In the genomic region with DNA sequence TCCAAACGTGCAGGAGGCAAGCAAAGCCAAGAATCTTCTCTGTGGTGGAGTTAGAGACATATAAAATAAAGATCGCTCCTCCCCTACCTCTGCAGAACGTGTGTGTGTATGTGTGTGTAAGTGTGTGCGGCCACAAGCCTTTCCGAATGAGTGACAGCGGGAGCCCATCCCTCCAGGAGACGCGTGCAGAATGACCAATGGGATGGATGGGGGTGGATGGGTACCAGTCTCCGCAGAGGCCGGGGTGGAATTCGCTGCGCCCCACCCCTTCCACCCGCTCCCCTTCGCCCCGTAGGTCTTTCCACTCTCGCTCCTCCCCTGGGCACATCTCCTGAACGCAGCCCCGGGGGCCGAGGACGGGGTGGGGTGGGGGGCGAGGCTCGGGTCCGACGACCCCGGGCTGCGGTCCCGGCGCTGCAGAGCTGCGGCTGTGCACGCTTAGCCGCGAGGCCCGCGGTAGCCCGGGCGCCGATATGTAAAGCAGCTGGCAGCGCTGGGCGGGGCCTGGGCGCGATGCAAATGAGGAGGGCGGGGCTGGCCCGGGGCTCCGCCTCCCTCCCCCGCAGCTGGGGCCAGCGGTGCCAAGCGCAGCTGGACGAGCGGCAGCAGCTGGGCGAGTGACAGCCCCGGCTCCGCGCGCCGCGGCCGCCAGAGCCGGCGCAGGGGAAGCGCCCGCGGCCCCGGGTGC, we compare ENCODE assay signal across 8 cellular contexts. TPM values are rescaled to one million over a fixed set of nuclear protein-coding genes. Genes with fewer than 3 reads are reported as not detected.
DNase-seq lines count a peak whose midpoint lies in the region; ATAC-seq and TF ChIP-seq lines count a peak whose summit lies in the region.

Gene PRKCB, plus strand, starts transcription at position 594 of the 688 bp plus-strand sequence.

- H3K27me3 Mint-ChIP-seq in progenitor cell of endocrine pancreas, result peaks cover 89% of the 10 kb centered on the region

- peak within 1 kb of the TSS; percentile 46 to 87 (median 65) for H3K27ac ChIP-seq in upper lobe of left lung

- H3K4me3 Mint-ChIP-seq in progenitor cell of endocrine pancreas (ENCODE audit: low read depth), result peak within 1 kb of the TSS; percentile 67

- ATAC-seq in GM19035 (IDR thresholded peaks at IDR 0.05; ENCODE audit: unreplicated experiment), result peak; percentile 70
- ATAC-seq in HG03342 (IDR thresholded peaks at IDR 0.05; ENCODE audit: unreplicated experiment), result peak; percentile 75
- peak; percentile 76 for ATAC-seq in SK-N-SH treated with all-trans-retinoic acid at 6 μM for 48 hours
- ATAC-seq in left cardiac atrium, result peak; percentile 83 to 93
- ATAC-seq in upper lobe of left lung (ENCODE audit: low FRiP score in 2 of 2), result peak; percentile 81 to 94

- DNase-seq in AML-193 (lab: John Stamatoyannopoulos, UW) (peak; percentile 76 to 79), left cardiac atrium (peak; percentile 81), progenitor cell of endocrine pancreas (ENCODE audit: low spot score, unreplicated experiment) (peak; percentile 78), upper lobe of left lung (peak; percentile 89 to 98)
- DNase-seq in activated naive CD4-positive, alpha-beta T cell treated with anti-CD3 and anti-CD28 coated beads, Interleukin-2, amount 50 U/mL, for 16 hours, result peak; percentile 91

- intact Hi-C loops in left cardiac atrium (cut with DNase I), result no loop called here

- no peak for TF ChIP-seq EP300 in upper lobe of left lung (IDR thresholded peaks at IDR 0.05)

- peaks cover 5 to 18% (median 11%) of the 10 kb centered on the region in 4 donors for H3K4me1 ChIP-seq in upper lobe of left lung

- peaks cover 8% of the 10 kb centered on the region for H3K4me1 Mint-ChIP-seq in progenitor cell of endocrine pancreas (ENCODE audit: low read depth)

- WGBS in upper lobe of left lung, 2 donors, result 3 to 9% methylated on average over 9 to 15 of the region's 63 CpGs

- peak within 1 kb of the TSS; percentile 27 to 64 (median 62) for H3K4me3 ChIP-seq in upper lobe of left lung

- peaks cover 0 to 3% (median 0%) of the 10 kb centered on the region in 4 donors for H3K9me3 ChIP-seq in upper lobe of left lung

- peaks cover 2% of the 10 kb centered on the region for H3K9me3 Mint-ChIP-seq in progenitor cell of endocrine pancreas (ENCODE audit: low read depth)

- no peaks in the 10 kb centered on the region for H3K36me3 Mint-ChIP-seq in progenitor cell of endocrine pancreas (ENCODE audit: insufficient read depth)

- TF ChIP-seq POLR2A in upper lobe of left lung (IDR thresholded peaks at IDR 0.05), result peak in 1 of 4 donors; percentile 32

- H3K27ac Mint-ChIP-seq in progenitor cell of endocrine pancreas, result no peak within 1 kb of the TSS

- H3K36me3 ChIP-seq in upper lobe of left lung, result no peaks in the 10 kb centered on the region

- TF ChIP-seq CTCF in progenitor cell of endocrine pancreas (IDR thresholded peaks at IDR 0.05; ENCODE audit: unreplicated experiment), result no peak
- no peak for TF ChIP-seq CTCF in upper lobe of left lung (IDR thresholded peaks at IDR 0.05)

- no peaks in the 10 kb centered on the region for H3K27me3 ChIP-seq in upper lobe of left lung

TF ChIP-seq in SK-N-SH treated with all-trans-retinoic acid at 6 μM for 48 hours, 23 proteins besides CTCF, POLR2A, EP300 and RAD21:
- TF ChIP-seq GLIS3 (CRISPR knock-in tag; IDR thresholded peaks at IDR 0.05) (no peak), OSR1 (CRISPR knock-in tag; IDR thresholded peaks at IDR 0.05) (no peak), CSDC2 (CRISPR knock-in tag; IDR thresholded peaks at IDR 0.05) (no peak), TOX (CRISPR knock-in tag; IDR thresholded peaks at IDR 0.05; ENCODE audit: borderline replicate concordance) (no peak), BACH2 (CRISPR knock-in tag; IDR thresholded peaks at IDR 0.05; ENCODE audit: borderline replicate concordance) (no peak), ZFP3 (CRISPR knock-in tag; IDR thresholded peaks at IDR 0.05) (no peak), ZNF70 (CRISPR knock-in tag; IDR thresholded peaks at IDR 0.05) (no peak), ARNTL (CRISPR knock-in tag; IDR thresholded peaks at IDR 0.05; ENCODE audit: borderline replicate concordance, low read depth) (no peak), ZNF8 (CRISPR knock-in tag; IDR thresholded peaks at IDR 0.05) (no peak), ZNF565 (CRISPR knock-in tag; conservative IDR thresholded peaks at IDR 0.05; ENCODE audit: low read depth) (no peak), ZFP30 (CRISPR knock-in tag; IDR thresholded peaks at IDR 0.05) (no peak), ESRRG (CRISPR knock-in tag; IDR thresholded peaks at IDR 0.05) (no peak), PATZ1 (CRISPR knock-in tag; IDR thresholded peaks at IDR 0.05; ENCODE audit: borderline replicate concordance) (no peak), SNAI2 (CRISPR knock-in tag; IDR thresholded peaks at IDR 0.05) (no peak)
- TF ChIP-seq, protein P1, sequence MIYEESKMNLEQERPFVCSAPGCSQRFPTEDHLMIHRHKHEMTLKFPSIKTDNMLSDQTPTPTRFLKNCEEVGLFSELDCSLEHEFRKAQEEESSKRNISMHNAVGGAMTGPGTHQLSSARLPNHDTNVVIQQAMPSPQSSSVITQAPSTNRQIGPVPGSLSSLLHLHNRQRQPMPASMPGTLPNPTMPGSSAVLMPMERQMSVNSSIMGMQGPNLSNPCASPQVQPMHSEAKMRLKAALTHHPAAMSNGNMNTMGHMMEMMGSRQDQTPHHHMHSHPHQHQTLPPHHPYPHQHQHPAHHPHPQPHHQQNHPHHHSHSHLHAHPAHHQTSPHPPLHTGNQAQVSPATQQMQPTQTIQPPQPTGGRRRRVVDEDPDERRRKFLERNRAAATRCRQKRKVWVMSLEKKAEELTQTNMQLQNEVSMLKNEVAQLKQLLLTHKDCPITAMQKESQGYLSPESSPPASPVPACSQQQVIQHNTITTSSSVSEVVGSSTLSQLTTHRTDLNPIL (CRISPR knock-in tag; IDR thresholded peaks at IDR 0.05; ENCODE audit: low read depth), result no peak

RNA-seq across cellular contexts. Expression of gene PRKCB, which starts in this region (rescaled TPM):
- 1 to 10 TPM; 4.1 to 4.7 TPM for total RNA-seq in left cardiac atrium
- 0.27 and 0.36 TPM in 2 replicates for total RNA-seq in progenitor cell of endocrine pancreas
- 10 to 100 TPM in 5 of 6 donors, 1 to 10 TPM in 1; 9.6 to 28.0 (median 13.9) TPM for total RNA-seq in upper lobe of left lung

Comparison
In these comparisons a context has a peak if more than half of its experiments do, and no peak if none do; other contexts are left out.
1. Peak in every context shown above with its lines: DNase-seq, ATAC-seq, H3K4me3 ChIP-seq and H3K27ac ChIP-seq.
2. Peak in DNase-seq in progenitor cell of endocrine pancreas; RNA of the gene not detected or under 1 TPM.